ENCODE assay signal across 17 cellular contexts in genomic region chr2:174664084-174664759, GRCh38.
A peak's percentile ranks its signal among the peaks of the same experiment; 100 is the strongest.
DNase-seq lines count a peak whose midpoint lies in the region; ATAC-seq and TF ChIP-seq lines count a peak whose summit lies in the region.
"Had no signal": no experiment of that assay in that cellular context is flagged by ENCODE, and none has a peak within 500 bp of the region (broad histone marks: within the 10 kb centered on the region; RNA-seq: fewer than 3 reads in every experiment).

No MANE protein-coding gene starts in this region.

- H3K4me3 ChIP-seq in heart left ventricle = no peak overlapping the region
- no peak overlapping the region for H3K4me3 ChIP-seq in colonic mucosa
- no peak overlapping the region for H3K4me3 ChIP-seq in osteoblast (ENCODE audit: insufficient read depth, low read length)
- no peak overlapping the region for H3K4me3 ChIP-seq in vagina
- H3K4me3 ChIP-seq in endodermal cell (ENCODE audit: low read length) = no peak overlapping the region
- no peak overlapping the region for H3K4me3 ChIP-seq in MG63

- H3K36me3 ChIP-seq in heart left ventricle = no peaks in the 10 kb centered on the region
- no peaks in the 10 kb centered on the region for H3K36me3 ChIP-seq in colonic mucosa
- peaks cover 5% of the 10 kb centered on the region for H3K36me3 ChIP-seq in osteoblast (ENCODE audit: insufficient read depth, low read length)
- H3K36me3 ChIP-seq in vagina = no peaks in the 10 kb centered on the region
- no peaks in the 10 kb centered on the region for H3K36me3 ChIP-seq in endodermal cell (ENCODE audit: control insufficient read depth, insufficient read depth, low read length)
- H3K36me3 ChIP-seq in MG63 = no peaks in the 10 kb centered on the region

- peak overlapping the region; percentile 14 for H2AFZ ChIP-seq in osteoblast (ENCODE audit: low read length)

- 68 to 93% (median 82%) methylated on average over 7 of the region's 7 CpGs for WGBS in heart left ventricle, 4 donors
- 88 to 90% methylated on average over 7 of the region's 7 CpGs for WGBS in endodermal cell (ENCODE audit: insufficient coverage in 1 of 2, insufficient read length in 1 of 2), 2 experiments

- no peaks in the 10 kb centered on the region for H3K27me3 Mint-ChIP-seq in endodermal cell (ENCODE audit: insufficient read depth)

- peaks cover 0 to 82% (median 50%) of the 10 kb centered on the region in 12 donors for H3K4me1 ChIP-seq in heart left ventricle
- no peaks in the 10 kb centered on the region for H3K4me1 ChIP-seq in colonic mucosa
- peaks cover 30% of the 10 kb centered on the region for H3K4me1 ChIP-seq in osteoblast (ENCODE audit: insufficient read depth, low read length)
- H3K4me1 ChIP-seq in vagina = peaks cover 55% of the 10 kb centered on the region
- peaks cover 16% of the 10 kb centered on the region for H3K4me1 ChIP-seq in endodermal cell (ENCODE audit: control insufficient read depth, insufficient read depth, low read length)

- TF ChIP-seq POLR2A in heart left ventricle (IDR thresholded peaks at IDR 0.05) (no peak), vagina (IDR thresholded peaks at IDR 0.05) (no peak)

- TF ChIP-seq CTCF in heart left ventricle (IDR thresholded peaks at IDR 0.05) (no peak), colonic mucosa (IDR thresholded peaks at IDR 0.05) (no peak), osteoblast (IDR thresholded peaks at IDR 0.05; ENCODE audit: extremely low read depth, low read depth, low read length) (no peak), vagina (IDR thresholded peaks at IDR 0.05) (no peak), endodermal cell (conservative IDR thresholded peaks at IDR 0.05) (no peak)

- peaks cover 30% of the 10 kb centered on the region for H3K4me1 Mint-ChIP-seq in endodermal cell

- H3K9ac ChIP-seq in colonic mucosa (ENCODE audit: low read depth in 2 of 2, low read length in 2 of 2) = no peak overlapping the region
- no peak overlapping the region for H3K9ac ChIP-seq in endodermal cell (ENCODE audit: extremely low read depth, low read length, poor library complexity, severe bottlenecking)

- intact Hi-C loops in heart left ventricle (cut with DNase I) = no loop called here
- intact Hi-C loops in Right ventricle myocardium superior (cut with DNase I) = no loop called here
- intact Hi-C loops in colonic mucosa (cut with DNase I) = no loop called here
- intact Hi-C loops in vagina (cut with DNase I) = no loop called here

- no peaks in the 10 kb centered on the region for H3K9me3 Mint-ChIP-seq in endodermal cell
- H3K9me3 Mint-ChIP-seq: WTC11 had no signal

- H3K27me3 ChIP-seq in heart left ventricle (no peaks in the 10 kb centered on the region), colonic mucosa (no peaks in the 10 kb centered on the region), osteoblast (ENCODE audit: insufficient read depth, low read length) (no peaks in the 10 kb centered on the region), vagina (no peaks in the 10 kb centered on the region), endodermal cell (ENCODE audit: control insufficient read depth, insufficient read depth, low read length, poor library complexity, severe bottlenecking) (no peaks in the 10 kb centered on the region), MG63 (no peaks in the 10 kb centered on the region)

- H4K20me1 ChIP-seq in osteoblast (ENCODE audit: insufficient read depth, low read length) = peaks cover 3% of the 10 kb centered on the region

- H3K4me3 Mint-ChIP-seq in endodermal cell = no peak overlapping the region
- H3K4me3 Mint-ChIP-seq: WTC11 had no signal

- H3K27ac Mint-ChIP-seq in endodermal cell = no peak overlapping the region
- H3K27ac Mint-ChIP-seq: WTC11 had no signal

- ATAC-seq in heart left ventricle = peak in 1 of 4 donors; percentile 3
- ATAC-seq in Right ventricle myocardium superior (ENCODE audit: poor library complexity) = no peak
- ATAC-seq: WTC11 had no signal

- peak overlapping the region in 7 of 12 donors; percentile 4 to 84 (median 54) for H3K27ac ChIP-seq in heart left ventricle
- peak overlapping the region; percentile 34 for H3K27ac ChIP-seq in colonic mucosa
- H3K27ac ChIP-seq in osteoblast (ENCODE audit: low read depth, low read length) = peak overlapping the region; percentile 89
- H3K27ac ChIP-seq in vagina = peak overlapping the region; percentile 84
- H3K27ac ChIP-seq in endodermal cell (ENCODE audit: low read depth, low read length) = no peak overlapping the region
- H3K27ac ChIP-seq: RWPE1 had no signal

- peaks cover 51% of the 10 kb centered on the region for H3K79me2 ChIP-seq in osteoblast (ENCODE audit: insufficient read depth, low read length)

- H3K4me2 ChIP-seq in osteoblast (ENCODE audit: insufficient read depth, low read length) = peak overlapping the region; percentile 16

- H3K36me3 Mint-ChIP-seq in endodermal cell (ENCODE audit: low read depth) = no peaks in the 10 kb centered on the region
- H3K36me3 Mint-ChIP-seq: WTC11 had no signal

- H3K9me3 ChIP-seq in heart left ventricle = no peaks in the 10 kb centered on the region
- H3K9me3 ChIP-seq in colonic mucosa = no peaks in the 10 kb centered on the region
- no peaks in the 10 kb centered on the region for H3K9me3 ChIP-seq in osteoblast (ENCODE audit: low read depth, low read length)
- H3K9me3 ChIP-seq in vagina = no peaks in the 10 kb centered on the region
- no peaks in the 10 kb centered on the region for H3K9me3 ChIP-seq in endodermal cell (ENCODE audit: control insufficient read depth, low read length)
- H3K9me3 ChIP-seq in MG63 = no peaks in the 10 kb centered on the region

- DNase-seq in heart left ventricle = no peak
- DNase-seq in Right ventricle myocardium superior = no peak
- DNase-seq in colonic mucosa = no peak
- no peak for DNase-seq in osteoblast (ENCODE audit: insufficient read length, low spot score, missing footprints)
- no peak for DNase-seq in vagina (ENCODE audit: extremely low spot score in 2 of 2)
- DNase-seq in DMS53 (lab: John Stamatoyannopoulos, UW) = no peak
- DNase-seq in endodermal cell = no peak
- no peak for DNase-seq in MG63
- DNase-seq: ACHN; activated T-cell treated with anti-CD3 and anti-CD28 coated beads for 4 hours; DMS79; kidney glomerular epithelial cell; NCI-H1105 treated with DMSO at 0.1 percent for 48 hours; NCI-H524 treated with DMSO at 0.1 percent for 48 hours; stimulated activated naive CD4-positive, alpha-beta T cell had no signal
